In genomic region chrX:136898752-136899151, GRCh38 we compare ENCODE assay signal across 1 cellular context.
TF ChIP-seq lines count a peak whose summit lies in the region.
"Not testable (repeated sequence)": the region's sequence is repeated elsewhere in the genome, so short reads cannot be mapped to it uniquely, and the experiment has no call there.

No MANE protein-coding gene starts in this region.

TF ChIP-seq in K562, 482 proteins besides CTCF, POLR2A, EP300 and RAD21 (continued from another document):
- TF ChIP-seq CUX1 (CRISPR knock-in tag; IDR thresholded peaks at IDR 0.05) (0 out of 2 replicates have a peak, but pooled peaks have one; percentile 54), ARID1B (IDR thresholded peaks at IDR 0.05) (peak; percentile 85), NFIC (IDR thresholded peaks at IDR 0.05) (peak; percentile 50; the same call in 1 of the 2 replicates), DPF2 (IDR thresholded peaks at IDR 0.05) (peak; percentile 66; the same call in 1 of the 2 replicates), SMAD4 (CRISPR knock-in tag; conservative IDR thresholded peaks at IDR 0.05) (peak; percentile 44; the same call in 1 of the 2 replicates), FOXK2 (conservative IDR thresholded peaks at IDR 0.05 in 1 of 2, IDR thresholded peaks at IDR 0.05 in 1 of 2; ENCODE audit: low read depth in 2 of 2) (0 out of 4 replicates have a peak, but pooled peaks of 1 of the 2 experiments have one; percentile 16), CREM (IDR thresholded peaks at IDR 0.05; ENCODE audit: low read depth) (0 out of 2 replicates have a peak, but pooled peaks have one; percentile 6), TEAD4 (IDR thresholded peaks at IDR 0.05; ENCODE audit: low read length) (peak; percentile 48; the same call in 1 of the 2 replicates), TFAP4 (CRISPR knock-in tag; IDR thresholded peaks at IDR 0.05; ENCODE audit: borderline replicate concordance) (peak; percentile 63; the same call in 1 of the 2 replicates), NR4A1 (tag; IDR thresholded peaks at IDR 0.05) (0 out of 2 replicates have a peak, but pooled peaks have one; percentile 35), TAL1 (IDR thresholded peaks at IDR 0.05) (peak; percentile 68), BCOR (IDR thresholded peaks at IDR 0.05) (0 out of 2 replicates have a peak, but pooled peaks have one; percentile 48), SMARCA4 (IDR thresholded peaks at IDR 0.05) (0 out of 2 replicates have a peak, but pooled peaks have one; percentile 45), CBFA2T3 (IDR thresholded peaks at IDR 0.05) (peak; percentile 90), HDAC2 (IDR thresholded peaks at IDR 0.05) (0 out of 2 replicates have a peak, but pooled peaks have one; percentile 18), MNT (conservative IDR thresholded peaks at IDR 0.05) (0 out of 4 replicates have a peak, but pooled peaks of 1 of the 2 experiments have one; percentile 29), DACH1 (IDR thresholded peaks at IDR 0.05; ENCODE audit: partially characterized antibody) (peak; percentile 44), SMARCE1 (IDR thresholded peaks at IDR 0.05) (peak; percentile 21; the same call in 1 of the 2 replicates), KLF16 (IDR thresholded peaks at IDR 0.05) (peak; percentile 20; the same call in 1 of the 2 replicates), KDM1A (IDR thresholded peaks at IDR 0.05) (peak in 1 of 2 experiments; percentile 47; a peak in 1 of 4 replicates), L3MBTL2 (IDR thresholded peaks at IDR 0.05) (0 out of 2 replicates have a peak, but pooled peaks have one; percentile 19), SOX6 (IDR thresholded peaks at IDR 0.05) (peak; percentile 93), MAX (CRISPR knock-in tag; IDR thresholded peaks at IDR 0.05) (peak; percentile 22; the same call in 1 of the 2 replicates), EGR1 (conservative IDR thresholded peaks at IDR 0.05) (peak; percentile 80), HDAC1 (IDR thresholded peaks at IDR 0.05) (peak in 1 of 2 experiments; percentile 25; a peak in 1 of 4 replicates), NCOA1 (IDR thresholded peaks at IDR 0.05; ENCODE audit: low read depth) (peak; percentile 44; the same call in 1 of the 2 replicates), CBFA2T2 (conservative IDR thresholded peaks at IDR 0.05) (peak; percentile 84), NCOR1 (IDR thresholded peaks at IDR 0.05) (peak; percentile 61), TRIM24 (IDR thresholded peaks at IDR 0.05) (peak in 1 of 2 experiments; percentile 38; a peak in 2 of 4 replicates)
- TF ChIP-seq TEAD4 (CRISPR knock-in tag; IDR thresholded peaks at IDR 0.05; ENCODE audit: borderline replicate concordance); NR4A1 (CRISPR knock-in tag; IDR thresholded peaks at IDR 0.05): not testable (repeated sequence)
TF ChIP-seq in K562: peak in this region for 35; not testable (repeated sequence) for 447.
